24 cellular contexts compared by ENCODE assay signal in the genomic region with DNA sequence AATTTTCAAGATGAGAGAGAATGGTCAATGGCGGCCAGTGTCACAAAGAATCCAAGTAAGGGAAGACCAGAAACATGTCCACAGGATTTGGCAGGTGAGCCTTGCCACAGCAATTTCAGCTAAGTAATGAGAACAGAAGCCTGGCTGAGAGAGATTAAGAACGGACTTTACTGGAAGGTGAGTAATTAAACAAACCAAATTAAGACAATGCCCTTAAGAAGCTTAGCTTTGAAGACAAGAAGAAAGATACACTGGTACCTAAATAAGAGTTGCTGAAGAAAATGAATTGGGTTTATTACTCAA.
DNase-seq lines count a peak whose midpoint lies in the region; ATAC-seq and TF ChIP-seq lines count a peak whose summit lies in the region.
"Had no signal": no experiment of that assay in that cellular context is flagged by ENCODE, and none has a peak within 500 bp of the region (broad histone marks: within the 10 kb centered on the region; RNA-seq: fewer than 3 reads in every experiment).

No MANE protein-coding gene starts in this region.

- H3K27ac ChIP-seq in DOHH2 (ENCODE audit: low read depth, low read length), result no peak overlapping the region
- H3K27ac ChIP-seq: C4-2B, gastroesophageal sphincter, HL-60, psoas muscle had no signal

- no peaks in the 10 kb centered on the region for H3K27me3 ChIP-seq in DOHH2 (ENCODE audit: control insufficient read depth, low read length)
- H3K27me3 ChIP-seq: gastroesophageal sphincter had no signal

- ATAC-seq in activated CD4-positive, alpha-beta T cell treated with anti-CD3 and anti-CD28 coated beads for 36 hours, result no peak
- no peak for ATAC-seq in activated B cell treated with CpG ODN at 0.5 μM for 24 hours (ENCODE audit: low read depth)
- ATAC-seq in naive B cell (ENCODE audit: low read depth in 2 of 2), result no peak
- ATAC-seq in GM21576 (IDR thresholded peaks at IDR 0.05; ENCODE audit: unreplicated experiment), result no peak
- ATAC-seq in HG03442 (IDR thresholded peaks at IDR 0.05; ENCODE audit: unreplicated experiment), result no peak
- ATAC-seq: esophagus mucosa, gastroesophageal sphincter, K562, left cardiac atrium, psoas muscle had no signal

- H3F3A ChIP-seq in DOHH2 (ENCODE audit: control insufficient read depth, insufficient read depth), result no peaks in the 10 kb centered on the region

- H3K9me3 Mint-ChIP-seq in activated CD4-positive, alpha-beta T cell treated with anti-CD3 and anti-CD28 coated beads for 36 hours (ENCODE audit: low read depth), result peaks cover 12% of the 10 kb centered on the region
- no peaks in the 10 kb centered on the region for H3K9me3 Mint-ChIP-seq in activated B cell treated with CpG ODN at 0.5 μM for 24 hours
- peaks cover 0 to 7% (median 0%) of the 10 kb centered on the region in 7 donors for H3K9me3 Mint-ChIP-seq in naive B cell

- no peak overlapping the region for H3K4me3 ChIP-seq in DOHH2 (ENCODE audit: low read length)
- H3K4me3 ChIP-seq: gastroesophageal sphincter, HAP-1, K562, psoas muscle, smooth muscle cell had no signal

- peak overlapping the region; percentile 54 for H3K4me3 Mint-ChIP-seq in activated CD4-positive, alpha-beta T cell treated with anti-CD3 and anti-CD28 coated beads for 36 hours
- H3K4me3 Mint-ChIP-seq in activated B cell treated with CpG ODN at 0.5 μM for 24 hours (peak overlapping the region; percentile 69), naive B cell (peak overlapping the region in 4 of 8 donors; percentile 35 to 78 (median 68))

- H3K4me1 Mint-ChIP-seq in activated CD4-positive, alpha-beta T cell treated with anti-CD3 and anti-CD28 coated beads for 36 hours, result peaks cover 50% of the 10 kb centered on the region
- H3K4me1 Mint-ChIP-seq in activated B cell treated with CpG ODN at 0.5 μM for 24 hours (peaks cover 76% of the 10 kb centered on the region), naive B cell (peaks cover 15 to 63% (median 58%) of the 10 kb centered on the region in 3 donors)

- no peaks in the 10 kb centered on the region for H3K9me2 ChIP-seq in DOHH2 (replicated peaks; ENCODE audit: control insufficient read depth, low read length)

- POLR2A ChIA-PET in activated CD4-positive, alpha-beta T cell treated with anti-CD3 and anti-CD28 coated beads for 36 hours (lab: Charles Lee), result interaction anchor here (0.6 to 2.0 kb wide), 2 partner anchors 55 to 652 kb away, joined by 3 to 9 read pairs; no protein-coding TSS in a partner anchor
- POLR2A ChIA-PET in activated B cell treated with CpG ODN at 0.5 μM for 24 hours (lab: Charles Lee), result interaction anchor here (0.7 to 3.0 kb wide), 19 partner anchors 8 to 420 kb away, joined by 3 to 28 read pairs (median 6); a partner anchor contains a TSS

- peak overlapping the region; percentile 5; the same call in 1 of the 2 replicates for H3K4me2 ChIP-seq in DOHH2 (ENCODE audit: low read length)
- H3K4me2 ChIP-seq: smooth muscle cell had no signal

- H3K27ac Mint-ChIP-seq in activated CD4-positive, alpha-beta T cell treated with anti-CD3 and anti-CD28 coated beads for 36 hours, result no peak overlapping the region
- H3K27ac Mint-ChIP-seq in activated B cell treated with CpG ODN at 0.5 μM for 24 hours (peak overlapping the region; percentile 90), naive B cell (peak overlapping the region in 5 of 6 donors; percentile 65 to 97 (median 93))

- H4K20me1 ChIP-seq in DOHH2 (ENCODE audit: control insufficient read depth, insufficient read depth, low read depth, low read length), result no peaks in the 10 kb centered on the region

- no peaks in the 10 kb centered on the region for H3K79me2 ChIP-seq in DOHH2 (ENCODE audit: control insufficient read depth, low read length)

- H3K9me3 ChIP-seq in DOHH2 (ENCODE audit: control insufficient read depth, insufficient read depth, low read length), result no peaks in the 10 kb centered on the region
- H3K9me3 ChIP-seq: gastroesophageal sphincter, HAP-1, psoas muscle had no signal

- intact Hi-C loops in activated CD4-positive, alpha-beta T cell treated with anti-CD3 and anti-CD28 coated beads for 36 hours (cut with DNase I, micrococcal nuclease), result loop anchor here in 1 of 2 experiments (2.0 to 5.0 kb wide), 3 partner anchors 19 to 410 kb away; a partner anchor contains a TSS
- intact Hi-C loops in activated B cell treated with CpG ODN at 0.5 μM for 24 hours (cut with micrococcal nuclease), result loop anchor here (2.0 to 5.0 kb wide), 3 partner anchors 17 to 275 kb away; no protein-coding TSS in a partner anchor

- peaks cover 17% of the 10 kb centered on the region for H3K36me3 Mint-ChIP-seq in activated CD4-positive, alpha-beta T cell treated with anti-CD3 and anti-CD28 coated beads for 36 hours (ENCODE audit: low read depth)
- H3K36me3 Mint-ChIP-seq in activated B cell treated with CpG ODN at 0.5 μM for 24 hours (ENCODE audit: low read depth) (peaks cover 3% of the 10 kb centered on the region), naive B cell (no peaks in the 10 kb centered on the region)

- H3K4me1 ChIP-seq in DOHH2 (ENCODE audit: control insufficient read depth, low read length), result peaks cover 37% of the 10 kb centered on the region
- H3K4me1 ChIP-seq: HAP-1 had no signal

- CTCF ChIA-PET in activated CD4-positive, alpha-beta T cell treated with anti-CD3 and anti-CD28 coated beads for 36 hours (lab: Charles Lee), result interaction anchor here (0.7 to 2.3 kb wide), 6 partner anchors 9 to 957 kb away, joined by 3 to 12 read pairs (median 4); no protein-coding TSS in a partner anchor
- CTCF ChIA-PET in activated B cell treated with CpG ODN at 0.5 μM for 24 hours (lab: Charles Lee), result interaction anchor here (0.9 kb wide), 1 partner anchor 746 kb away, joined by 3 read pairs; no protein-coding TSS in a partner anchor

- no peaks in the 10 kb centered on the region for H3K27me3 Mint-ChIP-seq in activated CD4-positive, alpha-beta T cell treated with anti-CD3 and anti-CD28 coated beads for 36 hours
- H3K27me3 Mint-ChIP-seq in activated B cell treated with CpG ODN at 0.5 μM for 24 hours (no peaks in the 10 kb centered on the region), naive B cell (no peaks in the 10 kb centered on the region)

- H3K36me3 ChIP-seq in DOHH2 (ENCODE audit: control insufficient read depth, low read length), result no peaks in the 10 kb centered on the region
- H3K36me3 ChIP-seq: gastroesophageal sphincter, HAP-1 had no signal

- in situ Hi-C loops in ACHN (cut with HindIII; ENCODE audit: low pct_ligation_motif_present, low pct_unique_long_range_greater_than_20kb, low sequenced_read_pairs), result no loop called here

- TF ChIP-seq CTCF in DOHH2 (IDR thresholded peaks at IDR 0.05; ENCODE audit: low read depth, low read length, poor library complexity, severe bottlenecking), result no peak
- no peak for TF ChIP-seq CTCF in activated B cell treated with CpG ODN at 0.5 μM for 24 hours (IDR thresholded peaks at IDR 0.05)

- no peak for DNase-seq in activated CD4-positive, alpha-beta T cell treated with anti-CD3 and anti-CD28 coated beads for 36 hours
- DNase-seq in activated CD4-positive, alpha-beta T cell treated with anti-CD3 and anti-CD28 coated beads, Interleukin-2, amount 50 U/mL, for 1 hour, result no peak
- no peak for DNase-seq in activated B cell treated with CpG ODN at 0.5 μM for 24 hours
- no peak for DNase-seq in naive B cell
- no peak for DNase-seq in ACHN
- DNase-seq: activated CD4-positive, CD25-positive, alpha-beta regulatory T cell; DMS79; left cardiac atrium; MV-4-11; NCI-H2029; NCI-H446; psoas muscle; SHP77; stimulated activated CD4-positive, alpha-beta T cell treated with anti-CD3 and anti-CD28 coated beads, Interleukin-4, amount 100 ng/mL, for 4 hours had no signal
